ENCODE assay signal across 23 cellular contexts in genomic region chr13:22137361-22138050, GRCh38.
"Had no signal": no experiment of that assay in that cellular context is flagged by ENCODE, and none has a peak within 500 bp of the region (broad histone marks: within the 10 kb centered on the region; RNA-seq: fewer than 3 reads in every experiment).

No MANE protein-coding gene starts in this region.

- DNase-seq: dorsolateral prefrontal cortex; effector CD4-positive, alpha-beta T cell; endodermal cell; foreskin keratinocyte; heart left ventricle; kidney; mesendoderm; midbrain; naive thymus-derived CD8-positive, alpha-beta T cell; nephron progenitor cell; nucleus accumbens; psoas muscle; right cardiac atrium; sigmoid colon; stimulated activated CD4-positive, alpha-beta T cell treated with anti-CD3 and anti-CD28 coated beads, Interleukin-2, amount 100 ng/mL, for 24 hours; stimulated activated CD4-positive, alpha-beta T cell treated with anti-CD3 and anti-CD28 coated beads, Interleukin-4, amount 100 ng/mL, for 24 hours; stimulated activated naive CD4-positive, alpha-beta T cell treated with Interleukin-2 at 50 U/mL for 16 hours; stomach; thyroid gland had no signal

- H3K27ac Mint-ChIP-seq: type B pancreatic cell had no signal

- H3K9me3 Mint-ChIP-seq: endodermal cell; stimulated activated effector memory CD8-positive, alpha-beta T cell treated with anti-CD3 and anti-CD28 coated beads, Interleukin-12 subunit alpha, Interleukin-12 subunit beta, amount 100 ng/mL, for 72 hours had no signal

- H3K4me3 Mint-ChIP-seq: endodermal cell; naive thymus-derived CD8-positive, alpha-beta T cell; nephron progenitor cell; stimulated activated effector memory CD8-positive, alpha-beta T cell treated with anti-CD3 and anti-CD28 coated beads, Interleukin-12 subunit alpha, Interleukin-12 subunit beta, amount 100 ng/mL, for 72 hours; type B pancreatic cell had no signal

- H3K27me3 Mint-ChIP-seq: naive thymus-derived CD8-positive, alpha-beta T cell; type B pancreatic cell had no signal

- H3K36me3 Mint-ChIP-seq: naive thymus-derived CD8-positive, alpha-beta T cell; stimulated activated effector memory CD8-positive, alpha-beta T cell treated with anti-CD3 and anti-CD28 coated beads, Interleukin-12 subunit alpha, Interleukin-12 subunit beta, amount 100 ng/mL, for 72 hours; type B pancreatic cell had no signal

- ATAC-seq: foreskin keratinocyte; gastroesophageal sphincter; heart left ventricle; left lobe of liver; naive thymus-derived CD8-positive, alpha-beta T cell; psoas muscle; right cardiac atrium; stimulated activated effector memory CD8-positive, alpha-beta T cell treated with anti-CD3 and anti-CD28 coated beads, Interleukin-12 subunit alpha, Interleukin-12 subunit beta, amount 100 ng/mL, for 72 hours had no signal
